Comparison of ENCODE assay signal across 29 cellular contexts in the genomic region with DNA sequence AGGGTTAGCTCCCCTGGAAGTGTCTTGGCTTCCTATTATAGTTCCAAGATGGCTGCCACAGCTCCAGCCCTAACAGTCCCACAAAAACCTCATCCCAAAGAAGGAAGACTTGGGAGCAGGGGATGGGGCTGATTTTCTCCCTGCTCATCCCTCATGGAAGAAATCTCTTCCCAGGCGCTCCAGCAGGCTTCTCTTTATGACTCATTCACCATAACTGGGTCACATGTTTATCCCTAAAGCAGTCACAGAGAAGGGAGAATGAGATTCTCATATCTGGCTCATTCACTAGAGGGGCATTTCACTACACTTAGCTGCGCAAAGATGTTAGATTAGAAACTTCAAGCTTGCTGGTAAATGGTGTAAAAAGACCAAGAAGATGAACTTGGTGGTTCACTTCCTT.
DNase-seq lines count a peak whose midpoint lies in the region; ATAC-seq, FAIRE-seq and TF ChIP-seq lines count a peak whose summit lies in the region.
"Had no signal": no experiment of that assay in that cellular context is flagged by ENCODE, and none has a peak within 500 bp of the region (broad histone marks: within the 10 kb centered on the region; RNA-seq: fewer than 3 reads in every experiment).

No MANE protein-coding gene starts in this region.

- 100% methylated on average over 1 of the region's 2 CpGs for WGBS in mammary epithelial cell (ENCODE audit: low coverage, missing lambda C conversion rate)

- no peak overlapping the region for H3K4me3 Mint-ChIP-seq in MCF 10A (ENCODE audit: unreplicated experiment)
- H3K4me3 Mint-ChIP-seq in activated CD8-positive, alpha-beta memory T cell treated with anti-CD3 and anti-CD28 coated beads, Interleukin-2, amount 10 ng/mL, durations not matched to agents 7 days and 5 days = no peak overlapping the region
- H3K4me3 Mint-ChIP-seq: activated naive CD8-positive, alpha-beta T cell treated with anti-CD3 and anti-CD28 coated beads, Interleukin-2, amount 50 U/mL, for 24 hours; natural killer cell had no signal

- H3K36me3 ChIP-seq in mammary epithelial cell (ENCODE audit: insufficient read depth, low read length) = no peaks in the 10 kb centered on the region
- H3K36me3 ChIP-seq: cardiac muscle cell, pancreas, Peyer's patch, right lobe of liver, vagina had no signal

- no peaks in the 10 kb centered on the region for H4K20me1 ChIP-seq in mammary epithelial cell (ENCODE audit: insufficient read depth, low read length)

- no peaks in the 10 kb centered on the region for H3K79me2 ChIP-seq in mammary epithelial cell (ENCODE audit: insufficient read depth, low read length)

- no peaks in the 10 kb centered on the region for H3K9me3 ChIP-seq in mammary epithelial cell (replicated peaks; ENCODE audit: insufficient read depth, low read length)
- H3K9me3 ChIP-seq: pancreas, Peyer's patch, right lobe of liver, vagina had no signal

- TF ChIP-seq CTCF in MCF 10A (IDR thresholded peaks at IDR 0.05; ENCODE audit: unreplicated experiment) (no peak), mammary epithelial cell (conservative IDR thresholded peaks at IDR 0.05 in 1 of 2, IDR thresholded peaks at IDR 0.05 in 1 of 2; ENCODE audit: extremely low read depth in 1 of 2, insufficient read depth in 1 of 2, low read depth in 1 of 2, low read length in 2 of 2) (no peak)

- intact Hi-C loops in MCF 10A (cut with micrococcal nuclease) (no loop called here), mammary epithelial cell (cut with micrococcal nuclease) (no loop called here)

- H3K4me1 Mint-ChIP-seq in MCF 10A (ENCODE audit: insufficient read depth, unreplicated experiment) = no peaks in the 10 kb centered on the region
- no peaks in the 10 kb centered on the region for H3K4me1 Mint-ChIP-seq in activated CD8-positive, alpha-beta memory T cell treated with anti-CD3 and anti-CD28 coated beads, Interleukin-2, amount 10 ng/mL, durations not matched to agents 7 days and 5 days
- H3K4me1 Mint-ChIP-seq: activated naive CD8-positive, alpha-beta T cell treated with anti-CD3 and anti-CD28 coated beads, Interleukin-2, amount 50 U/mL, for 24 hours; natural killer cell had no signal

- POLR2A ChIA-PET in MCF 10A (lab: Yijun Ruan, JAX) = interaction anchor here (0.7 kb wide), 1 partner anchor 285 kb away, joined by 3 read pairs; no protein-coding TSS in a partner anchor

- in situ Hi-C loops in mammary epithelial cell (cut with MboI; ENCODE audit: low sequenced_read_pairs in 2 of 2) = no loop called here
- in situ Hi-C loops in SK-MEL-5 (cut with HindIII; ENCODE audit: low pct_unique_long_range_greater_than_20kb, low sequenced_read_pairs) = no loop called here

- H3K27me3 ChIP-seq in mammary epithelial cell (ENCODE audit: insufficient read depth, low read length) = peaks cover 5% of the 10 kb centered on the region
- H3K27me3 ChIP-seq: cardiac muscle cell, pancreas, Peyer's patch, right lobe of liver, vagina had no signal

- peaks cover 8% of the 10 kb centered on the region for H3K9me3 Mint-ChIP-seq in MCF 10A (ENCODE audit: unreplicated experiment)
- peaks cover 4% of the 10 kb centered on the region for H3K9me3 Mint-ChIP-seq in activated CD8-positive, alpha-beta memory T cell treated with anti-CD3 and anti-CD28 coated beads, Interleukin-2, amount 10 ng/mL, durations not matched to agents 7 days and 5 days (ENCODE audit: low read depth)

- dilution Hi-C loops in mammary epithelial cell (cut with HindIII; ENCODE audit: low sequenced_read_pairs) = no loop called here

- no peak overlapping the region for H3K27ac ChIP-seq in mammary epithelial cell (ENCODE audit: insufficient read depth, low read depth, low read length)
- H3K27ac ChIP-seq: cardiac muscle cell, KMS-11, pancreas, Peyer's patch, right lobe of liver, SK-N-MC, vagina had no signal

- FAIRE-seq in urothelium cell line (lab: Jason Lieb, UNC) = no peak
- FAIRE-seq: D721Med, HTR-8/SVneo, pancreas had no signal

- H3K27ac Mint-ChIP-seq in MCF 10A (ENCODE audit: low read depth, unreplicated experiment) = no peak overlapping the region
- H3K27ac Mint-ChIP-seq in activated CD8-positive, alpha-beta memory T cell treated with anti-CD3 and anti-CD28 coated beads, Interleukin-2, amount 10 ng/mL, durations not matched to agents 7 days and 5 days = no peak overlapping the region
- H3K27ac Mint-ChIP-seq: activated naive CD8-positive, alpha-beta T cell treated with anti-CD3 and anti-CD28 coated beads, Interleukin-2, amount 50 U/mL, for 24 hours; natural killer cell had no signal

- no peaks in the 10 kb centered on the region for H3K27me3 Mint-ChIP-seq in MCF 10A (ENCODE audit: insufficient read depth, unreplicated experiment)
- no peaks in the 10 kb centered on the region for H3K27me3 Mint-ChIP-seq in activated CD8-positive, alpha-beta memory T cell treated with anti-CD3 and anti-CD28 coated beads, Interleukin-2, amount 10 ng/mL, durations not matched to agents 7 days and 5 days

- no TSS peak for BruUV-seq in MCF 10A (replicated peaks; lab: Mats Ljungman, UMichigan)
- no TSS peak for BruUV-seq in mammary epithelial cell (replicated peaks; lab: Mats Ljungman, UMichigan)

- H3K4me2 ChIP-seq in mammary epithelial cell (ENCODE audit: insufficient read depth, low read depth, low read length) = no peak overlapping the region
- H3K4me2 ChIP-seq: KMS-11 had no signal

- H2AFZ ChIP-seq in mammary epithelial cell (ENCODE audit: low read depth, low read length) = no peak overlapping the region

- no peak overlapping the region for H3K9ac ChIP-seq in mammary epithelial cell (ENCODE audit: insufficient read depth, low read length)
- H3K9ac ChIP-seq: KMS-11 had no signal

- H3K4me3 ChIP-seq in mammary epithelial cell (replicated peaks in 1 of 3; ENCODE audit: insufficient read depth in 1 of 3, low read depth in 2 of 3, low read length in 3 of 3) = no peak overlapping the region
- H3K4me3 ChIP-seq: cardiac muscle cell, pancreas, Peyer's patch, right lobe of liver, SK-N-MC, vagina had no signal

- no peak for ATAC-seq in left lobe of liver
- ATAC-seq in activated CD8-positive, alpha-beta memory T cell treated with anti-CD3 and anti-CD28 coated beads, Interleukin-2, amount 10 ng/mL, durations not matched to agents 7 days and 5 days = no peak
- ATAC-seq: activated naive CD8-positive, alpha-beta T cell treated with anti-CD3 and anti-CD28 coated beads, Interleukin-2, amount 50 U/mL, for 24 hours; natural killer cell; right lobe of liver had no signal

- CTCF ChIA-PET in MCF 10A (lab: Yijun Ruan, JAX) (interaction anchor here (0.7 to 1.3 kb wide), 4 partner anchors 9 to 724 kb away, joined by 3 to 5 read pairs (median 4); no protein-coding TSS in a partner anchor), mammary epithelial cell (lab: Charles Lee; ENCODE audit: low non-redundant PET) (no interaction called here)
- CTCF ChIA-PET in activated CD8-positive, alpha-beta memory T cell treated with anti-CD3 and anti-CD28 coated beads, Interleukin-2, amount 10 ng/mL, durations not matched to agents 7 days and 5 days (lab: Charles Lee) = no interaction called here

- DNase-seq in MCF 10A (ENCODE audit: unreplicated experiment) = peak; percentile 14
- no peak for DNase-seq in mammary epithelial cell
- peak; percentile 28 for DNase-seq in SK-MEL-5 (ENCODE audit: low read depth, low spot score)
- peak; percentile 74 for DNase-seq in fibroblast of peridontal ligament (ENCODE audit: extremely low read depth)
- peak; percentile 15 for DNase-seq in urothelium cell line (ENCODE audit: low spot score)
- no peak for DNase-seq in left lobe of liver (ENCODE audit: low spot score)
- no peak for DNase-seq in NOMO-1 (lab: John Stamatoyannopoulos, UW; ENCODE audit: unreplicated experiment in 2 of 2)
- DNase-seq in activated CD8-positive, alpha-beta memory T cell treated with anti-CD3 and anti-CD28 coated beads, Interleukin-2, amount 10 ng/mL, durations not matched to agents 7 days and 5 days = no peak
- DNase-seq: 8988T; activated naive CD8-positive, alpha-beta T cell treated with anti-CD3 and anti-CD28 coated beads, Interleukin-2, amount 50 U/mL, for 24 hours; C1 segment of cervical spinal cord; GDM1; GOT3; kidney glomerular epithelial cell; mesendoderm; natural killer cell; NCI-H1092 treated with DMSO at 0.1 percent for 48 hours; NCI-H2029 treated with DMSO at 0.1 percent for 48 hours; NCI-H446 treated with DMSO at 0.1 percent for 48 hours; pancreas; Peyer's patch; right lobe of liver; T1000 had no signal

- no peaks in the 10 kb centered on the region for H3K4me1 ChIP-seq in mammary epithelial cell (ENCODE audit: insufficient read depth, low read length)
- H3K4me1 ChIP-seq: Peyer's patch, vagina had no signal

- H3K36me3 Mint-ChIP-seq in MCF 10A (ENCODE audit: insufficient read depth, unreplicated experiment) = no peaks in the 10 kb centered on the region
- no peaks in the 10 kb centered on the region for H3K36me3 Mint-ChIP-seq in activated CD8-positive, alpha-beta memory T cell treated with anti-CD3 and anti-CD28 coated beads, Interleukin-2, amount 10 ng/mL, durations not matched to agents 7 days and 5 days
- H3K36me3 Mint-ChIP-seq: natural killer cell had no signal

Comparison
In these comparisons a context has a peak if more than half of its experiments do, and no peak if none do; other contexts are left out.
1. DNase-seq: peak in MCF 10A (single experiment), SK-MEL-5 (single experiment), fibroblast of peridontal ligament (single experiment) and urothelium cell line (single experiment); none in mammary epithelial cell (single experiment), left lobe of liver (single experiment), NOMO-1 (0 of 2) and activated CD8-positive, alpha-beta memory T cell treated with anti-CD3 and anti-CD28 coated beads, Interleukin-2, amount 10 ng/mL, durations not matched to agents 7 days and 5 days (single experiment).